ENCODE assay signal across 1 cellular context in genomic region chr1:205481279-205481617, GRCh38.
TF ChIP-seq lines count a peak whose summit lies in the region.

No MANE protein-coding gene starts in this region.

TF ChIP-seq in H1, 55 proteins besides CTCF, POLR2A, EP300 and RAD21:
- TF ChIP-seq KDM4A (IDR thresholded peaks at IDR 0.05; ENCODE audit: low read depth, low read length, severe bottlenecking) (no peak), ASH2L (IDR thresholded peaks at IDR 0.05; ENCODE audit: low read length) (no peak), SP4 (IDR thresholded peaks at IDR 0.05; ENCODE audit: low read length) (no peak), CEBPB (IDR thresholded peaks at IDR 0.05; ENCODE audit: low read depth, low read length) (no peak), SAP30 (IDR thresholded peaks at IDR 0.05; ENCODE audit: insufficient read depth, insufficient replicate concordance, low read length) (no peak), GTF2F1 (IDR thresholded peaks at IDR 0.05; ENCODE audit: borderline replicate concordance, low read depth, low read length) (no peak), RXRA (IDR thresholded peaks at IDR 0.05; ENCODE audit: insufficient read depth, low read depth, low read length) (no peak)
